In the genomic region with DNA sequence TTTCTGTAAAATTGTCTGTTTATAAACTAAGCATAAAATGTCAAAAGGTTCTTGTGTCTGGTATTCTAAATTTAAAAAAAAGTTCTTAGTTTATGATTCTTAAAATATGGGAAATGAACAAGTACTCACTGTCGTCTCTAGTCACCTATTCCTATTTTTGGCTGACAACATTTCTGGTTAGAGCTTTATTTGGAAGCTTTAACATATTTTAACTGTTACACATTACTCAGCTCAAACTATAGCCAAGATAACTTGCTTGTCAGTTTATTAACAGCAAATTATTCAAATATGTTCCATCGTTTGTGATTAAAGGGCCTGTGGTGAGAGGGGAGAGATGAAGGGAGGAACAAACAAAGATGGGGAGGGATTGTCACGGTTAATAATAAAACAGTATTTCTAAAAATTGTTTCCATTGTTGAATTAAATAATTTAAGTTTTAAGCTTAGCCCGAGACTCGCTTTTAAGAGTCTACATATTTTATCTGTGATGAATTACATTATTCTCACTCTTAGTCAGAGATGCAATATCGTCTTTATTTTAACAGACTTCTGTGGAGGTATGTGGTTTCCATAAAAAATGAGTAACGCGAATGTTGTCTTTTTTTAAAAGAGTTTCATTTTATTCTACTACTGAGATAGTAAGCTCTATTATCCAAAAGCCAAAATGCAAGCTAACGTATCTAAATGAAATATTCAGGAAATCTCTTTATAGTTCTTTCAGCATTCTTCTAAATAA, we compare ENCODE assay signal across 19 cellular contexts.
DNase-seq lines count a peak whose midpoint lies in the region; ATAC-seq, FAIRE-seq and TF ChIP-seq lines count a peak whose summit lies in the region.
"Had no signal": no experiment of that assay in that cellular context is flagged by ENCODE, and none has a peak within 500 bp of the region (broad histone marks: within the 10 kb centered on the region; RNA-seq: fewer than 3 reads in every experiment).

No MANE protein-coding gene starts in this region.

- no peak overlapping the region for H4K8ac ChIP-seq in mesenchymal stem cell (ENCODE audit: low read length)

- H3K27ac ChIP-seq in mesenchymal stem cell (ENCODE audit: low read length, poor library complexity, severe bottlenecking) (peak overlapping the region; percentile 5), heart left ventricle (no peak overlapping the region)
- H3K27ac ChIP-seq: vagina had no signal

- H2BK5ac ChIP-seq in mesenchymal stem cell (ENCODE audit: low read depth, low read length, poor library complexity, severe bottlenecking): no peak overlapping the region

- H3K4me3 ChIP-seq in AG10803 (ENCODE audit: low read length): peak overlapping the region; percentile 11
- peak overlapping the region; percentile 10 for H3K4me3 ChIP-seq in astrocyte of the cerebellum (ENCODE audit: low read depth, low read length)
- H3K4me3 ChIP-seq in mesenchymal stem cell (ENCODE audit: insufficient read depth in 1 of 2, low read depth in 1 of 2, low read length in 2 of 2): no peak overlapping the region
- H3K4me3 ChIP-seq in heart left ventricle: no peak overlapping the region
- H3K4me3 ChIP-seq: skin epidermis, vagina had no signal

- H3K9me3 ChIP-seq in mesenchymal stem cell (ENCODE audit: control insufficient read depth, low read length) (no peaks in the 10 kb centered on the region), heart left ventricle (no peaks in the 10 kb centered on the region)
- H3K9me3 ChIP-seq: BE2C, vagina had no signal

- H2BK120ac ChIP-seq in mesenchymal stem cell (ENCODE audit: low read depth, low read length): no peak overlapping the region

- no peak for TF ChIP-seq CTCF in AG10803 (conservative IDR thresholded peaks at IDR 0.05; ENCODE audit: low read length)
- no peak for TF ChIP-seq CTCF in astrocyte of the cerebellum (IDR thresholded peaks at IDR 0.05; ENCODE audit: low read depth, low read length, missing control alignments)
- no peak for TF ChIP-seq CTCF in GM20000 (IDR thresholded peaks at IDR 0.05; ENCODE audit: extremely low read depth, missing control alignments)
- TF ChIP-seq CTCF in heart left ventricle (IDR thresholded peaks at IDR 0.05): no peak

- H3K27me3 ChIP-seq in mesenchymal stem cell (ENCODE audit: control insufficient read depth in 1 of 2, insufficient read depth in 1 of 2, low read length in 2 of 2): no peaks in the 10 kb centered on the region
- H3K27me3 ChIP-seq in heart left ventricle: no peaks in the 10 kb centered on the region
- H3K27me3 ChIP-seq: BE2C, vagina had no signal

- no peak overlapping the region for H2BK12ac ChIP-seq in mesenchymal stem cell (ENCODE audit: low read length in 2 of 2)

- H3K9ac ChIP-seq in mesenchymal stem cell (ENCODE audit: low read length): peak overlapping the region; percentile 40

- H3K4me2 ChIP-seq in mesenchymal stem cell (ENCODE audit: low read length, poor library complexity, severe bottlenecking): peak overlapping the region; percentile 8

- no peak overlapping the region for H4K91ac ChIP-seq in mesenchymal stem cell (ENCODE audit: low read length)

- H3K23ac ChIP-seq in mesenchymal stem cell (ENCODE audit: low read length in 2 of 2): no peak overlapping the region

- H3K14ac ChIP-seq in mesenchymal stem cell (ENCODE audit: low read length in 2 of 2): no peak overlapping the region

- no peak overlapping the region for H2AFZ ChIP-seq in mesenchymal stem cell (ENCODE audit: low read depth, low read length)

- H3K4me1 ChIP-seq in mesenchymal stem cell (ENCODE audit: control insufficient read depth, insufficient read depth, low read depth, low read length) (no peaks in the 10 kb centered on the region), heart left ventricle (no peaks in the 10 kb centered on the region)
- H3K4me1 ChIP-seq: BE2C, vagina had no signal

- intact Hi-C loops in heart left ventricle (cut with DNase I): no loop called here

- in situ Hi-C loops in astrocyte of the cerebellum (cut with HindIII; ENCODE audit: low sequenced_read_pairs): no loop called here

- no peak overlapping the region for H3K4ac ChIP-seq in mesenchymal stem cell (ENCODE audit: low read depth in 1 of 2, low read length in 2 of 2)

- no peak for TF ChIP-seq POLR2A in heart left ventricle (IDR thresholded peaks at IDR 0.05)

- H3K18ac ChIP-seq in mesenchymal stem cell (ENCODE audit: low read depth in 1 of 2, low read length in 2 of 2): no peak overlapping the region

- H3K36me3 ChIP-seq in mesenchymal stem cell (ENCODE audit: control insufficient read depth in 1 of 2, insufficient read depth in 2 of 2, low read depth in 1 of 2, low read length in 2 of 2) (no peaks in the 10 kb centered on the region), heart left ventricle (no peaks in the 10 kb centered on the region)
- H3K36me3 ChIP-seq: BE2C, vagina had no signal

- no peak overlapping the region for H2AK5ac ChIP-seq in mesenchymal stem cell (ENCODE audit: low read length, severe bottlenecking)

- no peak for FAIRE-seq in HTR-8/SVneo (lab: Jason Lieb, UNC)

- WGBS in mesenchymal stem cell: 89% methylated on average over 3 of the region's 9 CpGs
- 86 to 90% (median 89%) methylated on average over 9 of the region's 9 CpGs for WGBS in heart left ventricle, 4 donors

- no peak overlapping the region for H2BK15ac ChIP-seq in mesenchymal stem cell (ENCODE audit: low read depth, poor library complexity, severe bottlenecking)

- H3K79me1 ChIP-seq in mesenchymal stem cell (replicated peaks; ENCODE audit: low read length, poor library complexity, severe bottlenecking): no peaks in the 10 kb centered on the region

- peak; percentile 63 for DNase-seq in AG10803 (ENCODE audit: low read depth)
- DNase-seq in HTR-8/SVneo (ENCODE audit: insufficient read length, low spot score): peak; percentile 25
- DNase-seq in astrocyte of the cerebellum (ENCODE audit: low read depth): no peak
- no peak for DNase-seq in mesenchymal stem cell
- DNase-seq in stimulated activated CD4-positive, alpha-beta T cell treated with anti-CD3 and anti-CD28 coated beads, Interleukin-2, amount 100 ng/mL, for 48 hours: no peak
- DNase-seq in GM20000 (ENCODE audit: low spot score): no peak
- no peak for DNase-seq in heart left ventricle
- DNase-seq: activated CD8-positive, alpha-beta T cell treated with anti-CD3 and anti-CD28 coated beads, Interleukin-2, amount 10 ng/mL, durations not matched to agents 7 days and 5 days; BE2C; DMS 273 treated with DMSO at 0.1 percent for 48 hours; erythroblast; Kasumi-1; left colon; NCI-H1436 treated with DMSO at 0.1 percent for 48 hours; occipital lobe had no signal

- ATAC-seq in GM19395 (IDR thresholded peaks at IDR 0.05; ENCODE audit: unreplicated experiment) (no peak), heart left ventricle (no peak)
- ATAC-seq: activated CD8-positive, alpha-beta T cell treated with anti-CD3 and anti-CD28 coated beads, Interleukin-2, amount 10 ng/mL, durations not matched to agents 7 days and 5 days; left colon; stimulated activated effector memory CD8-positive, alpha-beta T cell treated with anti-CD3 and anti-CD28 coated beads, Interleukin-12 subunit alpha, Interleukin-12 subunit beta, amount 100 ng/mL, for 72 hours had no signal

Comparison
In these comparisons a context has a peak if more than half of its experiments do, and no peak if none do; other contexts are left out.
1. DNase-seq: peak in AG10803 (single experiment) and HTR-8/SVneo (single experiment); none in astrocyte of the cerebellum (single experiment), mesenchymal stem cell (single experiment), stimulated activated CD4-positive, alpha-beta T cell treated with anti-CD3 and anti-CD28 coated beads, Interleukin-2, amount 100 ng/mL, for 48 hours (0 of 2), GM20000 (single experiment) and heart left ventricle (0 of 5).
2. H3K4me3 ChIP-seq: peak in AG10803 (single experiment) and astrocyte of the cerebellum (single experiment); none in mesenchymal stem cell (0 of 2) and heart left ventricle (0 of 12).